ENCODE assay signal across 1 cellular context in genomic region chr12:75699251-75699650, GRCh38.
TF ChIP-seq lines count a peak whose summit lies in the region.

No MANE protein-coding gene starts in this region.

TF ChIP-seq in K562, 482 proteins besides CTCF, POLR2A, EP300 and RAD21:
- TF ChIP-seq ZFP91 (CRISPR knock-in tag; IDR thresholded peaks at IDR 0.05): no peak
- TF ChIP-seq NR1H2 (CRISPR knock-in tag; IDR thresholded peaks at IDR 0.05): no peak
- TF ChIP-seq EGR1 (conservative IDR thresholded peaks at IDR 0.05): no peak
- TF ChIP-seq NCOA2 (IDR thresholded peaks at IDR 0.05; ENCODE audit: partially characterized antibody in 2 of 2): peak in 1 of 2 experiments; percentile 19
